ENCODE assay signal across 14 cellular contexts in the genomic region with DNA sequence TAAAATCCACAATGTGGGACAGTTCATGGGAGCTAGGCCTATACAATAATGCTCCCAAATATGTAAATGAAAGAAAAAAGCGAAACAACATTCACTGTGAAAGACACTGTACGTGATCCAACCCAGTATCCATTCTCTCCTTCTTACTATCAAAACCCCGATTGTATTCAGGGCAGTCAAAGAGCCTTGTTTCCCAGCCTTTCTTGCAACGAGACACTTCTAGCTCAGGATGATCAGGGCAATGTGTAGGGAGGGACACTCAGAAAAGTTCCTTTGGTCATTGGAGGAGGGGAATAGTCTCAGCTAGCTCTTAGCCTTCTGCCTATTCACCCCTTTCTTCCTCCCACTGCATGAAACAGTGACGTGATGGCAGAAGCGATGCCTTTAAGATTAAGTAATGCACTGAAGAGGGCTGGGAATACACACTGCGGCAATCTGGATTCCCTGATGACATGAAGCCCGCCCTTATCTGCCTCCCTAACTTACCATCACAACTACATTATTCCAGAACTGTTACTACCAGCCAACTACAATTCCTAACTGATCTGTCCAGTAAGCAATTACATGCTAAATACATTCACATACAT. TPM values are rescaled to one million over a fixed set of nuclear protein-coding genes. Genes with fewer than 3 reads are reported as not detected.
DNase-seq lines count a peak whose midpoint lies in the region; ATAC-seq and TF ChIP-seq lines count a peak whose summit lies in the region.
"Had no signal": no experiment of that assay in that cellular context is flagged by ENCODE, and none has a peak within 500 bp of the region (broad histone marks: within the 10 kb centered on the region; RNA-seq: fewer than 3 reads in every experiment).

No MANE protein-coding gene starts in this region.

- peaks cover 0 to 74% (median 4%) of the 10 kb centered on the region in 9 donors for H3K36me3 ChIP-seq in heart right ventricle

- ATAC-seq in heart right ventricle = peak; percentile 49 to 91 (median 75)
- ATAC-seq: activated T-helper 17 cell treated with anti-CD3 and anti-CD28 coated beads, Interleukin-2, amount 50 U/mL, for 72 hours; mucosa of descending colon had no signal

- intact Hi-C loops in heart right ventricle (cut with DNase I) = no loop called here

- H3K4me1 ChIP-seq in heart right ventricle = peaks cover 0 to 64% (median 36%) of the 10 kb centered on the region in 9 donors

- 38 to 54% methylated on average over 8 of the region's 8 CpGs for WGBS in heart right ventricle, 2 donors

- no peaks in the 10 kb centered on the region for H3K9me3 ChIP-seq in heart right ventricle
- H3K9me3 ChIP-seq: mucosa of descending colon had no signal

- H3K4me3 ChIP-seq in AG10803 (ENCODE audit: low read length) (no peak overlapping the region), heart right ventricle (no peak overlapping the region)
- H3K4me3 ChIP-seq: mucosa of descending colon had no signal

- no peak for TF ChIP-seq CTCF in AG10803 (conservative IDR thresholded peaks at IDR 0.05; ENCODE audit: low read length)
- TF ChIP-seq CTCF in heart right ventricle (IDR thresholded peaks at IDR 0.05) = no peak

- peak overlapping the region in 6 of 10 donors; percentile 15 to 63 (median 42) for H3K27ac ChIP-seq in heart right ventricle

- no peaks in the 10 kb centered on the region for H3K27me3 ChIP-seq in heart right ventricle

- peak; percentile 68 for DNase-seq in AG10803 (ENCODE audit: low read depth)
- peak; percentile 66 for DNase-seq in astrocyte of the hippocampus (ENCODE audit: low read depth, low spot score)
- peak in 1 of 2 donors; percentile 38 for DNase-seq in heart right ventricle
- DNase-seq in pons (ENCODE audit: low spot score) = peak; percentile 94
- no peak for DNase-seq in cerebellum (ENCODE audit: low spot score)
- no peak for DNase-seq in activated T-cell treated with anti-CD3 and anti-CD28 coated beads for 4 hours
- no peak for DNase-seq in NCI-H2107 (lab: John Stamatoyannopoulos, UW)
- DNase-seq in NCI-H510A treated with DMSO at 0.1 percent for 48 hours (lab: John Stamatoyannopoulos, UW) = no peak
- DNase-seq: mucosa of descending colon; NCI-H446; SIG-M5; stimulated activated CD4-positive, alpha-beta T cell treated with anti-CD3 and anti-CD28 coated beads, Interleukin-15, amount 100 ng/mL, for 24 hours; stimulated activated naive B cell treated with anti-CD40 and anti-IgM and Interleukin-4, amounts not matched to agents 10 μg/mL and 1 μg/mL and 100 μg/mL, for 72 hours had no signal

RNA-seq across cellular contexts. Expression of gene UBE2H, which starts 27.3 kb away (rescaled TPM):
- total RNA-seq in heart right ventricle (100 to 1,000 TPM in 7 of 10 donors, 10 to 100 TPM in 3; 73.5 to 222 (median 170) TPM), cerebellum (79.8 TPM)
- 10 to 100 TPM; 26.0 to 35.3 TPM for polyA plus RNA-seq in heart right ventricle

Comparison
In these comparisons a context has a peak if more than half of its experiments do, and no peak if none do; other contexts are left out.
1. DNase-seq: peak in AG10803 (single experiment), astrocyte of the hippocampus (single experiment) and pons (single experiment); none in cerebellum (single experiment), activated T-cell treated with anti-CD3 and anti-CD28 coated beads for 4 hours (single experiment), NCI-H2107 (single experiment) and NCI-H510A treated with DMSO at 0.1 percent for 48 hours (single experiment).